ENCODE assay signal across 26 cellular contexts in genomic region chr21:15669247-15669646, GRCh38.
A peak's percentile ranks its signal among the peaks of the same experiment; 100 is the strongest.
DNase-seq lines count a peak whose midpoint lies in the region; ATAC-seq and TF ChIP-seq lines count a peak whose summit lies in the region.
"Had no signal": no experiment of that assay in that cellular context is flagged by ENCODE, and none has a peak within 500 bp of the region (broad histone marks: within the 10 kb centered on the region; RNA-seq: fewer than 3 reads in every experiment).

No MANE protein-coding gene starts in this region.

- no peaks in the 10 kb centered on the region for H3K9me2 ChIP-seq in SK-N-SH

- no peaks in the 10 kb centered on the region for H3K27me3 ChIP-seq in SK-N-SH (ENCODE audit: insufficient read depth)
- H3K27me3 ChIP-seq: dorsolateral prefrontal cortex had no signal

- H3K36me3 ChIP-seq in SK-N-SH (replicated peaks in 1 of 2; ENCODE audit: control insufficient read depth in 1 of 2, insufficient read depth in 2 of 2, low read length in 1 of 2), result no peaks in the 10 kb centered on the region

- WGBS in SK-N-SH (ENCODE audit: low lambda C conversion rate), result 16% methylated on average over 2 of the region's 2 CpGs

- DNase-seq in AG10803 (ENCODE audit: low read depth) (peak; percentile 24), HFFc6 (peak; percentile 36), choroid plexus epithelial cell (ENCODE audit: low read depth) (peak; percentile 75), left lobe of liver (ENCODE audit: low spot score) (no peak), T-helper 1 cell (no peak), SK-N-SH (no peak)
- DNase-seq: activated CD4-positive, CD25-positive, alpha-beta regulatory T cell treated with anti-CD3 and anti-CD28 coated beads, Interleukin-2, amount 50 U/mL, for 72 hours; activated naive CD4-positive, alpha-beta T cell treated with anti-CD3 and anti-CD28 coated beads for 36 hours; activated T-cell treated with anti-CD3 and anti-CD28 coated beads, Interleukin-2, amount 50 U/mL, for 4 hours; CD4-positive, alpha-beta memory T cell; central memory CD4-positive, alpha-beta T cell; DMS153; dorsolateral prefrontal cortex; left cardiac atrium; naive thymus-derived CD4-positive, alpha-beta T cell; NCI-H1105; NCI-H2029; NCI-H446; PC-3; right cardiac atrium; SIG-M5; stimulated activated CD4-positive, alpha-beta T cell treated with anti-CD3 and anti-CD28 coated beads, Interleukin-15, amount 100 ng/mL, for 24 hours; T-cell had no signal

- CTCF ChIA-PET in SK-N-SH (lab: Yijun Ruan, JAX), result no interaction called here

- no peak for TF ChIP-seq RAD21 in SK-N-SH (IDR thresholded peaks at IDR 0.05; ENCODE audit: low read length)

- no peaks in the 10 kb centered on the region for H3K9me3 ChIP-seq in SK-N-SH

- H3K27me3 Mint-ChIP-seq in HFFc6 (ENCODE audit: insufficient read depth), result no peaks in the 10 kb centered on the region
- H3K27me3 Mint-ChIP-seq: CD4-positive, alpha-beta memory T cell; naive thymus-derived CD4-positive, alpha-beta T cell; T-cell had no signal

- no peaks in the 10 kb centered on the region for H3K4me1 ChIP-seq in SK-N-SH (ENCODE audit: control insufficient read depth in 1 of 2, insufficient read depth in 2 of 2, low read depth in 1 of 2, low read length in 1 of 2)

- TF ChIP-seq CTCF in AG10803 (conservative IDR thresholded peaks at IDR 0.05; ENCODE audit: low read length) (no peak), HFFc6 (IDR thresholded peaks at IDR 0.05) (no peak), choroid plexus epithelial cell (conservative IDR thresholded peaks at IDR 0.05; ENCODE audit: low read depth, low read length) (no peak), SK-N-SH (IDR thresholded peaks at IDR 0.05) (no peak)

- H3K36me3 Mint-ChIP-seq in HFFc6 (ENCODE audit: low read depth), result no peaks in the 10 kb centered on the region
- H3K36me3 Mint-ChIP-seq: CD4-positive, alpha-beta memory T cell; naive thymus-derived CD4-positive, alpha-beta T cell; T-cell had no signal

- H3K4me1 Mint-ChIP-seq in HFFc6 (ENCODE audit: low read depth), result peaks cover 29% of the 10 kb centered on the region
- H3K4me1 Mint-ChIP-seq: CD4-positive, alpha-beta memory T cell; naive thymus-derived CD4-positive, alpha-beta T cell; T-cell had no signal

- peak; percentile 70 for ATAC-seq in left lobe of liver
- ATAC-seq in HG02763 (IDR thresholded peaks at IDR 0.05; ENCODE audit: unreplicated experiment), result no peak
- no peak for ATAC-seq in HG02588 (IDR thresholded peaks at IDR 0.05; ENCODE audit: unreplicated experiment)
- ATAC-seq: activated T-cell treated with anti-CD3 and anti-CD28 coated beads, Interleukin-2, amount 50 U/mL, for 4 hours; GM12878; naive thymus-derived CD4-positive, alpha-beta T cell; PC-3; T-cell had no signal

- H3K27ac ChIP-seq in SK-N-SH (ENCODE audit: low read depth in 2 of 2, low read length in 1 of 2), result no peak overlapping the region
- H3K27ac ChIP-seq: dorsolateral prefrontal cortex had no signal

- H3F3A ChIP-seq in SK-N-SH (replicated peaks; ENCODE audit: insufficient read depth), result no peaks in the 10 kb centered on the region

- no peaks in the 10 kb centered on the region for H3K9me3 Mint-ChIP-seq in HFFc6
- H3K9me3 Mint-ChIP-seq: activated naive CD4-positive, alpha-beta T cell treated with anti-CD3 and anti-CD28 coated beads for 36 hours; activated T-cell treated with anti-CD3 and anti-CD28 coated beads, Interleukin-2, amount 50 U/mL, for 4 hours; CD4-positive, alpha-beta memory T cell; T-cell had no signal

- no peak overlapping the region for H3K9ac ChIP-seq in SK-N-SH

- H3K4me2 ChIP-seq in SK-N-SH, result no peak overlapping the region

- no peak overlapping the region for H3K4me3 ChIP-seq in AG10803 (ENCODE audit: low read length)
- H3K4me3 ChIP-seq in choroid plexus epithelial cell (ENCODE audit: low read depth, low read length), result no peak overlapping the region
- no peak overlapping the region for H3K4me3 ChIP-seq in SK-N-SH (ENCODE audit: low read depth in 2 of 2, low read length in 1 of 2)
- H3K4me3 ChIP-seq: dorsolateral prefrontal cortex, GM12878 had no signal

- H3K79me2 ChIP-seq in SK-N-SH (ENCODE audit: insufficient read depth), result no peaks in the 10 kb centered on the region

- no peak overlapping the region for H3K27ac Mint-ChIP-seq in HFFc6
- H3K27ac Mint-ChIP-seq: activated naive CD4-positive, alpha-beta T cell treated with anti-CD3 and anti-CD28 coated beads for 36 hours; CD4-positive, alpha-beta memory T cell; naive thymus-derived CD4-positive, alpha-beta T cell; T-cell had no signal

- no peak overlapping the region for H3K4me3 Mint-ChIP-seq in HFFc6
- H3K4me3 Mint-ChIP-seq: activated naive CD4-positive, alpha-beta T cell treated with anti-CD3 and anti-CD28 coated beads for 36 hours; activated T-cell treated with anti-CD3 and anti-CD28 coated beads, Interleukin-2, amount 50 U/mL, for 4 hours; CD4-positive, alpha-beta memory T cell; naive thymus-derived CD4-positive, alpha-beta T cell; T-cell had no signal

- TF ChIP-seq EP300 in SK-N-SH (IDR thresholded peaks at IDR 0.05; ENCODE audit: borderline replicate concordance in 1 of 2, low read depth in 1 of 2, low read length in 1 of 2), result no peak

- POLR2A ChIA-PET in SK-N-SH (lab: Yijun Ruan, JAX), result no interaction called here

- no peaks in the 10 kb centered on the region for H4K20me1 ChIP-seq in SK-N-SH (ENCODE audit: insufficient read depth)

- H2AFZ ChIP-seq in SK-N-SH (ENCODE audit: low read depth), result no peak overlapping the region

TF ChIP-seq in SK-N-SH, 30 proteins besides CTCF, POLR2A, EP300 and RAD21:
- TF ChIP-seq, protein P1, sequence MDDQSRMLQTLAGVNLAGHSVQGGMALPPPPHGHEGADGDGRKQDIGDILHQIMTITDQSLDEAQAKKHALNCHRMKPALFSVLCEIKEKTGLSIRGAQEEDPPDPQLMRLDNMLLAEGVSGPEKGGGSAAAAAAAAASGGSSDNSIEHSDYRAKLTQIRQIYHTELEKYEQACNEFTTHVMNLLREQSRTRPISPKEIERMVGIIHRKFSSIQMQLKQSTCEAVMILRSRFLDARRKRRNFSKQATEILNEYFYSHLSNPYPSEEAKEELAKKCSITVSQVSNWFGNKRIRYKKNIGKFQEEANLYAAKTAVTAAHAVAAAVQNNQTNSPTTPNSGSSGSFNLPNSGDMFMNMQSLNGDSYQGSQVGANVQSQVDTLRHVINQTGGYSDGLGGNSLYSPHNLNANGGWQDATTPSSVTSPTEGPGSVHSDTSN (IDR thresholded peaks at IDR 0.05), result no peak
- no peak for TF ChIP-seq FOSL2 (IDR thresholded peaks at IDR 0.05; ENCODE audit: borderline replicate concordance, low read depth)
- TF ChIP-seq GATA2 (CRISPR knock-in tag; IDR thresholded peaks at IDR 0.05), result no peak
- TF ChIP-seq YY1 (IDR thresholded peaks at IDR 0.05; ENCODE audit: low read depth), result no peak
- TF ChIP-seq, protein P2, sequence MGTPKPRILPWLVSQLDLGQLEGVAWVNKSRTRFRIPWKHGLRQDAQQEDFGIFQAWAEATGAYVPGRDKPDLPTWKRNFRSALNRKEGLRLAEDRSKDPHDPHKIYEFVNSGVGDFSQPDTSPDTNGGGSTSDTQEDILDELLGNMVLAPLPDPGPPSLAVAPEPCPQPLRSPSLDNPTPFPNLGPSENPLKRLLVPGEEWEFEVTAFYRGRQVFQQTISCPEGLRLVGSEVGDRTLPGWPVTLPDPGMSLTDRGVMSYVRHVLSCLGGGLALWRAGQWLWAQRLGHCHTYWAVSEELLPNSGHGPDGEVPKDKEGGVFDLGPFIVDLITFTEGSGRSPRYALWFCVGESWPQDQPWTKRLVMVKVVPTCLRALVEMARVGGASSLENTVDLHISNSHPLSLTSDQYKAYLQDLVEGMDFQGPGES (IDR thresholded peaks at IDR 0.05; ENCODE audit: low read depth, low read length), result no peak
- TF ChIP-seq TEAD4 (IDR thresholded peaks at IDR 0.05; ENCODE audit: borderline replicate concordance, insufficient read depth), result no peak
- TF ChIP-seq MXI1 (IDR thresholded peaks at IDR 0.05; ENCODE audit: low read depth, low read length), result no peak
- TF ChIP-seq RXRA (IDR thresholded peaks at IDR 0.05; ENCODE audit: borderline replicate concordance, low read depth), result no peak

Comparison
In these comparisons a context has a peak if more than half of its experiments do, and no peak if none do; other contexts are left out.
1. DNase-seq: peak in AG10803 (single experiment), HFFc6 (single experiment) and choroid plexus epithelial cell (single experiment); none in left lobe of liver (single experiment), T-helper 1 cell (0 of 5) and SK-N-SH (single experiment).